ENCODE assay signal across 8 cellular contexts in the genomic region with DNA sequence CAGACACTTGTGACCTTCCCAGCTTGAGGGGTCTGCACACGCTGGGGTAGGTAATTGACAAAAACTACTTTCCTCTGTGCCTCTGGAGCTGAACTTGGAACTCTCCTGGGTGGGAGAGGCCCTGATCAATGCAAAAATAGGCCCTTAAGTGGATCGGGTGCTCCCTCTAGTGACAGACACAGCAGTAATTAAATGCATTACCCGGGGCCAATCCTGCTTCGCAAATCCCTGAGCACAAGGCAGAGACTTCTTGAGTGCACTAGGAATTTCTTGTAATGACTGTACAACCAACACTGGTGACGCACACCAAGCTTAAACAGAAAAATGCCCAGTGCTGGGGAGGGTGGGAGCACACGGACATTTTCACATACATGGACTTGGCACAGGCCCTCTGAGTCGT. TPM values are rescaled to one million over a fixed set of nuclear protein-coding genes. Genes with fewer than 3 reads are reported as not detected.
DNase-seq lines count a peak whose midpoint lies in the region; FAIRE-seq and TF ChIP-seq lines count a peak whose summit lies in the region.

No MANE protein-coding gene starts in this region.

- H3K9me3 Mint-ChIP-seq in activated CD4-positive, alpha-beta T cell treated with anti-CD3 and anti-CD28 coated beads, Interleukin-2, amount 10 ng/mL, durations not matched to agents 7 days and 5 days: no peaks in the 10 kb centered on the region

- H3K18ac ChIP-seq in mesendoderm (ENCODE audit: low read length): no peak overlapping the region

- H4K8ac ChIP-seq in mesendoderm (ENCODE audit: low read depth, low read length): no peak overlapping the region

- H3K36me3 Mint-ChIP-seq in activated CD4-positive, alpha-beta T cell treated with anti-CD3 and anti-CD28 coated beads, Interleukin-2, amount 10 ng/mL, durations not matched to agents 7 days and 5 days (ENCODE audit: low read depth): no peaks in the 10 kb centered on the region

- no peak overlapping the region for H3K23ac ChIP-seq in mesendoderm (ENCODE audit: low read length)

- no peak overlapping the region for H4K5ac ChIP-seq in mesendoderm (ENCODE audit: low read length)

- peak; percentile 33 for FAIRE-seq in GM12892 (lab: Jason Lieb, UNC)

- no peak overlapping the region for H3K4ac ChIP-seq in mesendoderm (ENCODE audit: low read depth, low read length)

- H3K56ac ChIP-seq in mesendoderm (ENCODE audit: low read length): peak overlapping the region; percentile 44

- no peak overlapping the region for H2BK120ac ChIP-seq in mesendoderm (ENCODE audit: low read depth, low read length)

- no peaks in the 10 kb centered on the region for H3K27me3 ChIP-seq in mesendoderm (ENCODE audit: insufficient read depth, low read length, poor library complexity)

- TF ChIP-seq POLR2A in GM12892 (IDR thresholded peaks at IDR 0.05; ENCODE audit: low read depth, low read length): no peak

- no peak overlapping the region for H2AK5ac ChIP-seq in mesendoderm (ENCODE audit: low read length)

- H3K36me3 ChIP-seq in mesendoderm (ENCODE audit: control insufficient read depth, insufficient read depth, low read length): no peaks in the 10 kb centered on the region

- no peaks in the 10 kb centered on the region for H3K4me1 ChIP-seq in mesendoderm (ENCODE audit: control insufficient read depth, low read depth, low read length)

- no peak overlapping the region for H3K27ac Mint-ChIP-seq in activated CD4-positive, alpha-beta T cell treated with anti-CD3 and anti-CD28 coated beads, Interleukin-2, amount 10 ng/mL, durations not matched to agents 7 days and 5 days

- POLR2A ChIA-PET in activated CD4-positive, alpha-beta T cell treated with anti-CD3 and anti-CD28 coated beads, Interleukin-2, amount 10 ng/mL, durations not matched to agents 7 days and 5 days (lab: Charles Lee): no interaction called here

- CTCF ChIA-PET in activated CD4-positive, alpha-beta T cell treated with anti-CD3 and anti-CD28 coated beads, Interleukin-2, amount 10 ng/mL, durations not matched to agents 7 days and 5 days (lab: Charles Lee): interaction anchor here (0.5 to 1.7 kb wide), 7 partner anchors 9 to 127 kb away, joined by 3 to 5 read pairs (median 4); no protein-coding TSS in a partner anchor

- H3K4me2 ChIP-seq in mesendoderm (ENCODE audit: low read length): no peak overlapping the region

- H2BK5ac ChIP-seq in mesendoderm (ENCODE audit: low read length): no peak overlapping the region

- no peak overlapping the region for H3K27ac ChIP-seq in mesendoderm (ENCODE audit: low read depth, low read length)

- no peak overlapping the region for H3K4me3 ChIP-seq in mesendoderm (ENCODE audit: low read length)

- DNase-seq in AG08396 (ENCODE audit: low spot score) (peak; percentile 85), GM12892 (ENCODE audit: insufficient read length) (no peak), NCI-H2227 (lab: John Stamatoyannopoulos, UW; ENCODE audit: unreplicated experiment) (peak; percentile 82), mesendoderm (peak; percentile 82), superior temporal gyrus (ENCODE audit: extremely low spot score) (peak; percentile 89), GM19240 (ENCODE audit: insufficient read length, low spot score) (no peak)
- peak; percentile 72 for DNase-seq in activated CD4-positive, alpha-beta T cell treated with anti-CD3 and anti-CD28 coated beads, Interleukin-2, amount 10 ng/mL, durations not matched to agents 7 days and 5 days
- peak; percentile 36 for DNase-seq in effector CD4-positive, alpha-beta T cell

- no peaks in the 10 kb centered on the region for H3K79me1 ChIP-seq in mesendoderm (ENCODE audit: low read length)

- no CpG with 5 or more reads among the region's 7 CpGs for WGBS in mesendoderm (ENCODE audit: extremely low coverage, insufficient coverage, low lambda C conversion rate)

- peaks cover 24% of the 10 kb centered on the region for H3K4me1 Mint-ChIP-seq in activated CD4-positive, alpha-beta T cell treated with anti-CD3 and anti-CD28 coated beads, Interleukin-2, amount 10 ng/mL, durations not matched to agents 7 days and 5 days

- H3K27me3 Mint-ChIP-seq in activated CD4-positive, alpha-beta T cell treated with anti-CD3 and anti-CD28 coated beads, Interleukin-2, amount 10 ng/mL, durations not matched to agents 7 days and 5 days: peaks cover 4% of the 10 kb centered on the region

- H2BK15ac ChIP-seq in mesendoderm (replicated peaks; ENCODE audit: low read depth): no peak overlapping the region

- no peak overlapping the region for H3K4me3 Mint-ChIP-seq in activated CD4-positive, alpha-beta T cell treated with anti-CD3 and anti-CD28 coated beads, Interleukin-2, amount 10 ng/mL, durations not matched to agents 7 days and 5 days

- H3K79me2 ChIP-seq in mesendoderm (ENCODE audit: control insufficient read depth, insufficient read depth, low read length): no peaks in the 10 kb centered on the region

- H3K9ac ChIP-seq in mesendoderm (ENCODE audit: low read length): no peak overlapping the region

RNA-seq across cellular contexts. Expression of a gene that starts 10.6 kb away (rescaled TPM):
- polyA plus RNA-seq in GM12892 (2012; ENCODE audit: missing spikeins): 41.1 TPM
- total RNA-seq in activated CD4-positive, alpha-beta T cell treated with anti-CD3 and anti-CD28 coated beads, Interleukin-2, amount 10 ng/mL, durations not matched to agents 7 days and 5 days: 100 to 1,000 TPM; 238 to 255 TPM
- 217 TPM for polyA plus RNA-seq in mesendoderm (2013, experiment 1 of 2)
- 221 TPM for polyA plus RNA-seq in mesendoderm (2013, experiment 2 of 2)

RNA-seq across cellular contexts. Expression of a gene that starts 24.9 kb away (rescaled TPM):
- polyA plus RNA-seq in GM12892 (2012; ENCODE audit: missing spikeins): 0.08 TPM
- total RNA-seq in activated CD4-positive, alpha-beta T cell treated with anti-CD3 and anti-CD28 coated beads, Interleukin-2, amount 10 ng/mL, durations not matched to agents 7 days and 5 days: not detected
- polyA plus RNA-seq in mesendoderm (2013, experiment 1 of 2): 0.06 TPM
- 0.04 TPM for polyA plus RNA-seq in mesendoderm (2013, experiment 2 of 2)

RNA-seq across cellular contexts. Expression of a gene that starts 32.5 kb away (rescaled TPM):
- polyA plus RNA-seq in GM12892 (2012; ENCODE audit: missing spikeins): 1,315 TPM
- 1,000 to 10,000 TPM; 3,109 to 3,457 TPM for total RNA-seq in activated CD4-positive, alpha-beta T cell treated with anti-CD3 and anti-CD28 coated beads, Interleukin-2, amount 10 ng/mL, durations not matched to agents 7 days and 5 days
- polyA plus RNA-seq in mesendoderm (2013, experiment 1 of 2): 2,426 TPM
- polyA plus RNA-seq in mesendoderm (2013, experiment 2 of 2): 2,495 TPM

RNA-seq across cellular contexts. Expression of a gene that starts 34.1 kb away (rescaled TPM):
- polyA plus RNA-seq in GM12892 (2012; ENCODE audit: missing spikeins): not detected
- total RNA-seq in activated CD4-positive, alpha-beta T cell treated with anti-CD3 and anti-CD28 coated beads, Interleukin-2, amount 10 ng/mL, durations not matched to agents 7 days and 5 days: 10 to 100 TPM; 20.6 to 29.8 TPM
- 0.66 TPM for polyA plus RNA-seq in mesendoderm (2013, experiment 1 of 2)
- polyA plus RNA-seq in mesendoderm (2013, experiment 2 of 2): 0.53 TPM

RNA-seq across cellular contexts. Expression of a gene that starts 41.6 kb away (rescaled TPM):
- polyA plus RNA-seq in GM12892 (2012; ENCODE audit: missing spikeins): not detected
- total RNA-seq in activated CD4-positive, alpha-beta T cell treated with anti-CD3 and anti-CD28 coated beads, Interleukin-2, amount 10 ng/mL, durations not matched to agents 7 days and 5 days: not detected
- not detected for polyA plus RNA-seq in mesendoderm (2013, experiment 1 of 2)
- polyA plus RNA-seq in mesendoderm (2013, experiment 2 of 2): 0.08 TPM

Comparison
In these comparisons a context has a peak if more than half of its experiments do, and no peak if none do; other contexts are left out.
1. DNase-seq: peak in AG08396 (single experiment), NCI-H2227 (single experiment), activated CD4-positive, alpha-beta T cell treated with anti-CD3 and anti-CD28 coated beads, Interleukin-2, amount 10 ng/mL, durations not matched to agents 7 days and 5 days (single experiment), effector CD4-positive, alpha-beta T cell (single experiment), mesendoderm (single experiment) and superior temporal gyrus (single experiment); none in GM12892 (single experiment) and GM19240 (single experiment).